ENCODE assay signal across 11 cellular contexts in genomic region chr4:177367336-177367735, GRCh38. TPM values are rescaled to one million over a fixed set of nuclear protein-coding genes. Genes with fewer than 3 reads are reported as not detected.
DNase-seq lines count a peak whose midpoint lies in the region; ATAC-seq, FAIRE-seq and TF ChIP-seq lines count a peak whose summit lies in the region.
"Had no signal": no experiment of that assay in that cellular context is flagged by ENCODE, and none has a peak within 500 bp of the region (broad histone marks: within the 10 kb centered on the region; RNA-seq: fewer than 3 reads in every experiment).

No MANE protein-coding gene starts in this region.

- TF ChIP-seq POLR2A in HepG2 (IDR thresholded peaks at IDR 0.05; ENCODE audit: insufficient read depth in 1 of 2, low read depth in 2 of 2, low read length in 2 of 2): no peak

- H3K79me2 ChIP-seq in HepG2 (ENCODE audit: insufficient read depth, low read length): no peaks in the 10 kb centered on the region

- no peak overlapping the region for H2AFZ ChIP-seq in HepG2 (ENCODE audit: low read length)

- intact Hi-C loops in HepG2 (cut with micrococcal nuclease; ENCODE audit: unreplicated experiment): no loop called here

- BruUV-seq in HepG2 (replicated peaks; lab: Mats Ljungman, UMichigan): no TSS peak

- H4K20me1 ChIP-seq in HepG2 (ENCODE audit: insufficient read depth, low read length): no peaks in the 10 kb centered on the region

- no peak for FAIRE-seq in HepG2 (lab: Jason Lieb, UNC)
- FAIRE-seq: endometrium had no signal

- TF ChIP-seq RAD21 in HepG2 (CRISPR knock-in tag; IDR thresholded peaks at IDR 0.05): no peak

- TF ChIP-seq EP300 in HepG2 (IDR thresholded peaks at IDR 0.05; ENCODE audit: low read depth in 2 of 2, low read length in 2 of 2) (no peak), HepG2 (CRISPR knock-in tag; IDR thresholded peaks at IDR 0.05; ENCODE audit: borderline replicate concordance) (no peak)

- H3K9me3 ChIP-seq in WERI-Rb-1 (ENCODE audit: severe bottlenecking) (no peaks in the 10 kb centered on the region), HepG2 (ENCODE audit: low read length) (no peaks in the 10 kb centered on the region)

- in situ Hi-C loops in HepG2 (cut with HindIII; ENCODE audit: extremely low pct_ligation_motif_present, low pct_unique_long_range_greater_than_20kb): no loop called here

- H3K4me3 ChIP-seq in WERI-Rb-1 (ENCODE audit: low read depth, low read length) (no peak overlapping the region), HepG2 (replicated peaks in 1 of 3; ENCODE audit: insufficient read depth in 1 of 3, low read depth in 2 of 3, low read length in 3 of 3) (no peak overlapping the region)

- H3K27ac ChIP-seq in WERI-Rb-1 (no peak overlapping the region), HepG2 (ENCODE audit: extremely low read length, insufficient read depth, low read length) (no peak overlapping the region)
- H3K27ac ChIP-seq: 22Rv1 had no signal

- H3K27me3 ChIP-seq in WERI-Rb-1 (ENCODE audit: insufficient read depth, low read depth, severe bottlenecking) (no peaks in the 10 kb centered on the region), HepG2 (ENCODE audit: control insufficient read depth in 1 of 2, insufficient read depth in 2 of 2, low read length in 2 of 2) (no peaks in the 10 kb centered on the region)

- DNase-seq in DMS 273 (lab: John Stamatoyannopoulos, UW; ENCODE audit: unreplicated experiment): peak; percentile 45
- no peak for DNase-seq in DMS 273 treated with DMSO at 0.1 percent for 48 hours (lab: John Stamatoyannopoulos, UW)
- DNase-seq in WERI-Rb-1: peak; percentile 28
- peak; percentile 24 for DNase-seq in HepG2 (ENCODE audit: low spot score)
- no peak for DNase-seq in NK-92 (lab: John Stamatoyannopoulos, UW; ENCODE audit: unreplicated experiment)
- DNase-seq in NCI-H187 treated with DMSO at 0.1 percent for 48 hours (lab: John Stamatoyannopoulos, UW): no peak
- DNase-seq: occipital lobe had no signal

- H3K9ac ChIP-seq in HepG2 (ENCODE audit: insufficient read depth, low read depth, low read length): no peak overlapping the region

- H3K4me2 ChIP-seq in HepG2 (ENCODE audit: low read depth, low read length): no peak overlapping the region

- POLR2A ChIA-PET in HepG2 (lab: Yijun Ruan, JAX): no interaction called here

- no peaks in the 10 kb centered on the region for H3K4me1 ChIP-seq in HepG2 (ENCODE audit: insufficient read depth, low read length)

- CTCF ChIA-PET in HepG2 (lab: Yijun Ruan, JAX; ENCODE audit: low intra/inter-chr PET ratio, low total read pairs): no interaction called here

- TF ChIP-seq CTCF in WERI-Rb-1 (IDR thresholded peaks at IDR 0.05; ENCODE audit: low read depth, low read length) (peak; percentile 61), HepG2 (CRISPR knock-in tag; IDR thresholded peaks at IDR 0.05) (peak; percentile 39)

- 63% methylated on average over 3 of the region's 3 CpGs for WGBS in HepG2 (ENCODE audit: low lambda C conversion rate)

- ATAC-seq in HG02678 (IDR thresholded peaks at IDR 0.05; ENCODE audit: unreplicated experiment) (peak; percentile 55), HepG2 (peak; percentile 99), HG03457 (IDR thresholded peaks at IDR 0.05; ENCODE audit: unreplicated experiment) (no peak)

- H3K36me3 ChIP-seq in WERI-Rb-1 (no peaks in the 10 kb centered on the region), HepG2 (replicated peaks in 1 of 2; ENCODE audit: control insufficient read depth in 1 of 2, insufficient read depth in 2 of 2, low read length in 2 of 2) (no peaks in the 10 kb centered on the region; a peak in 1 of 5 replicates)

TF ChIP-seq in HepG2, 621 proteins besides CTCF, POLR2A, EP300 and RAD21:
- TF ChIP-seq POLR2G (IDR thresholded peaks at IDR 0.05; ENCODE audit: low read depth, low read length) (no peak), ZNF12 (CRISPR knock-in tag; IDR thresholded peaks at IDR 0.05) (peak; percentile 52; the same call in 1 of the 2 replicates), ZNF10 (CRISPR knock-in tag; IDR thresholded peaks at IDR 0.05; ENCODE audit: borderline replicate concordance, low read depth) (no peak), CREB1 (IDR thresholded peaks at IDR 0.05) (no peak), CREB1 (CRISPR knock-in tag; IDR thresholded peaks at IDR 0.05) (no peak), GMEB2 (CRISPR knock-in tag; IDR thresholded peaks at IDR 0.05; ENCODE audit: low read depth) (no peak), STAG1 (CRISPR knock-in tag; IDR thresholded peaks at IDR 0.05) (peak; percentile 45; the same call in 1 of the 2 replicates), SMC3 (IDR thresholded peaks at IDR 0.05; ENCODE audit: low read length) (peak; percentile 17; the same call in 1 of the 2 replicates), ETV5 (CRISPR knock-in tag; IDR thresholded peaks at IDR 0.05; ENCODE audit: borderline replicate concordance) (no peak), ZNF768 (CRISPR knock-in tag; IDR thresholded peaks at IDR 0.05) (no peak), ZNF546 (CRISPR knock-in tag; conservative IDR thresholded peaks at IDR 0.05) (no peak), SIX4 (CRISPR knock-in tag; IDR thresholded peaks at IDR 0.05) (no peak), THYN1 (CRISPR knock-in tag; IDR thresholded peaks at IDR 0.05; ENCODE audit: borderline replicate concordance, low read depth) (no peak), ARID3A (IDR thresholded peaks at IDR 0.05; ENCODE audit: low read depth, low read length) (no peak), ZNF496 (CRISPR knock-in tag; IDR thresholded peaks at IDR 0.05; ENCODE audit: insufficient replicate concordance) (no peak)

RNA-seq across cellular contexts. Expression of gene NEIL3, which starts 57.7 kb away (rescaled TPM):
- total RNA-seq in HepG2 (2016; rRNA removed; fragmentation: Illumina TruSeq; extraction: Trizol): 8.4 and 10.6 TPM in 2 replicates
- total RNA-seq in HepG2 (2016; cell fraction: cytosol; rRNA removed; fragmentation: Illumina TruSeq; extraction: Trizol; ENCODE audit: low read depth): 13.8 and 17.3 TPM in 2 replicates
- total RNA-seq in HepG2 (2016; cell fraction: insoluble cytoplasmic fraction; rRNA removed; fragmentation: Illumina TruSeq; extraction: Trizol): 7.6 and 9.5 TPM in 2 replicates
- 7.2 and 7.5 TPM in 2 replicates for total RNA-seq in HepG2 (2016; cell fraction: membrane; rRNA removed; fragmentation: Illumina TruSeq; extraction: Trizol)
- 7.6 and 8.8 TPM in 2 replicates for total RNA-seq in HepG2 (2016; cell fraction: nucleus; rRNA removed; fragmentation: Illumina TruSeq; extraction: Trizol)
- polyA plus RNA-seq in HepG2 (2011; rRNA removed): 1.9 and 3.5 TPM in 2 replicates
- 1.4 and 1.7 TPM in 2 replicates for polyA plus RNA-seq in HepG2 (2011; cell fraction: cytosol; rRNA removed)
- 2.1 and 2.3 TPM in 2 replicates for polyA plus RNA-seq in HepG2 (2011; cell fraction: nucleus; rRNA removed)
- polyA plus RNA-seq in HepG2 (2012): 1.1 and 2.2 TPM in 2 replicates
- 0.38 and 0.50 TPM in 2 replicates for polyA plus RNA-seq in HepG2 (2016; cell fraction: cytosol; fragmentation: Illumina TruSeq; extraction: Trizol; ENCODE audit: low read depth)
- polyA plus RNA-seq in HepG2 (2016; cell fraction: insoluble cytoplasmic fraction; fragmentation: Illumina TruSeq; extraction: Trizol; ENCODE audit: low read depth): 9.3 and 9.8 TPM in 2 replicates
- 0.87 and 1.3 TPM in 2 replicates for polyA plus RNA-seq in HepG2 (2016; cell fraction: membrane; fragmentation: Illumina TruSeq; extraction: Trizol; ENCODE audit: low read depth)
- 7.0 and 7.3 TPM in 2 replicates for polyA plus RNA-seq in HepG2 (2016; cell fraction: nucleus; fragmentation: Illumina TruSeq; extraction: Trizol; ENCODE audit: insufficient read depth, low read depth)
- polyA minus RNA-seq in HepG2 (2011; rRNA and poly(A)+ RNA removed; ENCODE audit: low replicate concordance): 2.4 and 9.0 TPM in 2 replicates
- 2.4 and 4.0 TPM in 2 replicates for polyA minus RNA-seq in HepG2 (2011; cell fraction: cytosol; rRNA and poly(A)+ RNA removed)
- 7.8 and 9.9 TPM in 2 replicates for polyA minus RNA-seq in HepG2 (2011; cell fraction: nucleus; rRNA and poly(A)+ RNA removed)

Comparison
In these comparisons a context has a peak if more than half of its experiments do, and no peak if none do; other contexts are left out.
1. DNase-seq: peak in DMS 273 (single experiment), WERI-Rb-1 (single experiment) and HepG2 (single experiment); none in DMS 273 treated with DMSO at 0.1 percent for 48 hours (single experiment), NK-92 (single experiment) and NCI-H187 treated with DMSO at 0.1 percent for 48 hours (single experiment).